Comparison of ENCODE assay signal across 21 cellular contexts in the genomic region with DNA sequence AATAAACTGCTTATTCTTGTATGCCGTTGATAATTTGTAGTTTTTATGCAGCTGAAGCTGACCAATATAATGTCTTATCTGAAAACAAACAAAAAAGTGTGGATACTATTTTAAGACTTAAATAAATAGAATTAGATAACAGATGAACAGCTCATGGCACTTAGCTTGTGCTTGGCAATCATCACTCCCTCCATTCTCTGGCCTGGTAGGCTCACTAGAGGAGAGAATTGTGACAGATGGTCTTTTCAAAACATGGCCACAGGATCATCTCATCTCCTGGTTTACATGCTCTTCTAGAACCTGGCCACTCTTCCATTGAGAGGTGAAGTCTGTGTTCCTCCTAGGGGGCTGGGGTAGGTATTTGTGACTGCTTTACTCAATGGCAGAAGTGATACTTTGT. TPM values are rescaled to one million over a fixed set of nuclear protein-coding genes. Genes with fewer than 3 reads are reported as not detected.
A peak's percentile ranks its signal among the peaks of the same experiment; 100 is the strongest.
DNase-seq lines count a peak whose midpoint lies in the region; TF ChIP-seq lines count a peak whose summit lies in the region.
"Had no signal": no experiment of that assay in that cellular context is flagged by ENCODE, and none has a peak within 500 bp of the region (broad histone marks: within the 10 kb centered on the region; RNA-seq: fewer than 3 reads in every experiment).

No MANE protein-coding gene starts in this region.

- CTCF ChIA-PET in MCF 10A (lab: Yijun Ruan, JAX) = no interaction called here

- no peaks in the 10 kb centered on the region for H3K9me3 Mint-ChIP-seq in MCF 10A (ENCODE audit: unreplicated experiment)

- H3K36me3 ChIP-seq in left ventricle myocardium inferior = no peaks in the 10 kb centered on the region
- no peaks in the 10 kb centered on the region for H3K36me3 ChIP-seq in spleen

- H3K4me1 Mint-ChIP-seq in MCF 10A (ENCODE audit: insufficient read depth, unreplicated experiment) = peaks cover 24% of the 10 kb centered on the region

- H3K27me3 ChIP-seq in left ventricle myocardium inferior (ENCODE audit: low read depth) (no peaks in the 10 kb centered on the region), spleen (replicated peaks in 1 of 7) (no peaks in the 10 kb centered on the region)

- H3K9me3 ChIP-seq in left ventricle myocardium inferior (replicated peaks) (peaks cover 3% of the 10 kb centered on the region), spleen (peaks cover 0 to 5% (median 0%) of the 10 kb centered on the region in 8 donors)

- intact Hi-C loops in left ventricle myocardium inferior (cut with micrococcal nuclease) (no loop called here), spleen (cut with DNase I; ENCODE audit: low total_unique reads) (no loop called here), MCF 10A (cut with micrococcal nuclease) (no loop called here)

- whole genome bisulfite sequencing in spleen, 5 donors = 77 to 91% (median 85%) methylated on average over 1 of the region's 1 CpG

- POLR2A ChIA-PET in MCF 10A (lab: Yijun Ruan, JAX) = no interaction called here

- no peaks in the 10 kb centered on the region for H3K36me3 Mint-ChIP-seq in MCF 10A (ENCODE audit: insufficient read depth, unreplicated experiment)

- peak overlapping the region; percentile 22 for H3K27ac ChIP-seq in left ventricle myocardium inferior (replicated peaks)
- H3K27ac ChIP-seq in spleen = no peak overlapping the region
- H3K27ac ChIP-seq: 22Rv1, C4-2B, GM23248 had no signal

- H3K4me1 ChIP-seq in left ventricle myocardium inferior (peaks cover 23% of the 10 kb centered on the region), spleen (no peaks in the 10 kb centered on the region)

- no peak for TF ChIP-seq CTCF in left ventricle myocardium inferior (IDR thresholded peaks at IDR 0.05; ENCODE audit: borderline replicate concordance)
- no peak for TF ChIP-seq CTCF in spleen (IDR thresholded peaks at IDR 0.05 in 8 of 11, conservative IDR thresholded peaks at IDR 0.05 in 3 of 11)
- no peak for TF ChIP-seq CTCF in MCF 10A (IDR thresholded peaks at IDR 0.05; ENCODE audit: unreplicated experiment)

- H3K27me3 Mint-ChIP-seq in MCF 10A (ENCODE audit: insufficient read depth, unreplicated experiment) = no peaks in the 10 kb centered on the region

- BruUV-seq in MCF 10A (replicated peaks; lab: Mats Ljungman, UMichigan) = no TSS peak

- H3K4me3 ChIP-seq in left ventricle myocardium inferior (no peak overlapping the region), spleen (no peak overlapping the region)
- H3K4me3 ChIP-seq: GM23248 had no signal

- no peak overlapping the region for H3K4me3 Mint-ChIP-seq in MCF 10A (ENCODE audit: unreplicated experiment)

- DNase-seq in DMS 273 (lab: John Stamatoyannopoulos, UW; ENCODE audit: unreplicated experiment) = peak; percentile 70
- DNase-seq in DMS 273 treated with DMSO at 0.1 percent for 48 hours (lab: John Stamatoyannopoulos, UW) = no peak
- DNase-seq in cerebellum (ENCODE audit: low spot score) = peak; percentile 21
- no peak for DNase-seq in left ventricle myocardium inferior
- DNase-seq in occipital lobe (lab: John Stamatoyannopoulos, UW) = no peak
- DNase-seq in spleen = no peak
- DNase-seq in EL = no peak
- no peak for DNase-seq in MCF 10A (ENCODE audit: unreplicated experiment)
- DNase-seq: AML-193, DND-41, GF-D8, GM23248, HCEC 1CT, IMR-90, NCI-H1417 treated with DMSO at 0.1 percent for 48 hours, NCI-H2029, NCI-H510A, PC-3, RPMI8226 had no signal

- TF ChIP-seq POLR2A in spleen (IDR thresholded peaks at IDR 0.05) = no peak

- H3K27ac Mint-ChIP-seq in MCF 10A (ENCODE audit: low read depth, unreplicated experiment) = no peak overlapping the region

RNA-seq across cellular contexts. Expression of a gene that starts 58.4 kb away (rescaled TPM):
- 19.5 TPM for total RNA-seq in cerebellum
- total RNA-seq in left ventricle myocardium inferior = 25.5 TPM
- total RNA-seq in occipital lobe = 12.0 TPM
- 10 to 100 TPM; 25.8 to 48.1 (median 34.0) TPM for total RNA-seq in spleen
- polyA plus RNA-seq in spleen = 10 to 100 TPM; 21.0 to 29.4 (median 21.6) TPM
- not detected in 2 replicates for total RNA-seq in MCF 10A (2022)
- total RNA-seq: GM23248, PC-3 had no signal

Comparison
In these comparisons a context has a peak if more than half of its experiments do, and no peak if none do; other contexts are left out.
1. DNase-seq: peak in DMS 273 (single experiment) and cerebellum (single experiment); none in DMS 273 treated with DMSO at 0.1 percent for 48 hours (single experiment), left ventricle myocardium inferior (single experiment), occipital lobe (single experiment), spleen (single experiment), EL (single experiment) and MCF 10A (single experiment).
2. RNA of a gene that starts 58.4 kb away (total RNA-seq): 25.8 to 48.1 TPM in spleen, 25.5 TPM in left ventricle myocardium inferior (single experiment), 19.5 TPM in cerebellum (single experiment) and 12.0 TPM in occipital lobe (single experiment); not detected in MCF 10A; every median in the first group is over 10 times any median in the second.